19 cellular contexts compared by ENCODE assay signal in the genomic region with DNA sequence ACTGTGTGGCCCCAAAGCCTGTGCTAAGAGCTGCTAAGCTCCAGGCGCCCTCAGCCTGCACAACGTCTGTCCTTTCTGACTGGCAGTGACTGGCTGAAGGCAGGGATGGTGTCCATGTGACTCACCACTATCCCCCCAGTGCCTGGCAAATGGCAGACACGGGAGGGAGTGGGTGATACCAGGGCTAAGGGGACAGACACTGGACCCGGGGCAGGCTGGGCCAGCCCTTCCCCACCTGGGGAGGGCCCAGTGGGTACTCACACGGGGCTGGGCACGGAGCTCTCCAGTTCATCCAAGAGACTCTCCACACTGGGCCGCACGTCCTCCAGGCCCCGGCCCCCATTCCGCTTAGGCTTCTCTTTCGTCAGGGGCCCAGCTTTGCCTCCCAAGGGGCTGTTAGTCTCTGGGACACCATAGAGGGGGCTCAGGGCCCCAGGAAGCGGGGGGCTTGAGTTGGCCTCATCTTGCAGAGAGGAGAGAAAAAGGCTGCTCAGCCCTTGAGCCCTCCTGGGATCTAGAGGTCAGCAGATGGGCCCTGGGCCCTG. TPM values are rescaled to one million over a fixed set of nuclear protein-coding genes. Genes with fewer than 3 reads are reported as not detected.
DNase-seq lines count a peak whose midpoint lies in the region; ATAC-seq and TF ChIP-seq lines count a peak whose summit lies in the region.
"Had no signal": no experiment of that assay in that cellular context is flagged by ENCODE, and none has a peak within 500 bp of the region (broad histone marks: within the 10 kb centered on the region; RNA-seq: fewer than 3 reads in every experiment).

No MANE protein-coding gene starts in this region.

- no peak overlapping the region for H3K4me3 Mint-ChIP-seq in activated naive CD4-positive, alpha-beta T cell treated with anti-CD3 and anti-CD28 coated beads for 36 hours
- H3K4me3 Mint-ChIP-seq in activated naive CD4-positive, alpha-beta T cell treated with anti-CD3 and anti-CD28 coated beads, Interleukin-2, amount 10 ng/mL, durations not matched to agents 7 days and 5 days, result no peak overlapping the region
- peak overlapping the region; percentile 77 for H3K4me3 Mint-ChIP-seq in T-helper 17 cell
- H3K4me3 Mint-ChIP-seq: B cell had no signal

- no peak for DNase-seq in activated naive CD4-positive, alpha-beta T cell treated with anti-CD3 and anti-CD28 coated beads for 36 hours
- DNase-seq in activated naive CD4-positive, alpha-beta T cell treated with anti-CD3 and anti-CD28 coated beads, Interleukin-2, amount 10 ng/mL, durations not matched to agents 7 days and 5 days, result no peak
- no peak for DNase-seq in T-helper 17 cell
- no peak for DNase-seq in mesenchymal stem cell
- no peak for DNase-seq in tibial nerve (ENCODE audit: low spot score in 2 of 2)
- no peak for DNase-seq in ascending aorta (ENCODE audit: low spot score in 2 of 2)
- no peak for DNase-seq in NCI-H146 treated with DMSO at 0.1 percent for 48 hours (lab: John Stamatoyannopoulos, UW; ENCODE audit: unreplicated experiment)
- DNase-seq: 8988T; DMS 273 treated with DMSO at 0.1 percent for 48 hours; DND-41; GM23248; NCI-H1105; NCI-H1694; NCI-H748 treated with DMSO at 0.1 percent for 48 hours; NK-92 treated with Interleukin-12 subunit alpha and Interleukin-12 subunit beta, amount 100 ng/mL, for 24 hours; SHP77 treated with DMSO at 0.1 percent for 48 hours had no signal

- no peak overlapping the region for H2BK15ac ChIP-seq in mesenchymal stem cell (ENCODE audit: low read depth, poor library complexity, severe bottlenecking)

- H3K4me2 ChIP-seq in mesenchymal stem cell (ENCODE audit: low read length, poor library complexity, severe bottlenecking), result no peak overlapping the region

- 92% methylated on average over 12 of the region's 12 CpGs for WGBS in mesenchymal stem cell
- 80 to 83% methylated on average over 12 of the region's 12 CpGs for WGBS in tibial nerve, 2 donors

- peak overlapping the region; percentile 13 for H3K27ac Mint-ChIP-seq in activated naive CD4-positive, alpha-beta T cell treated with anti-CD3 and anti-CD28 coated beads for 36 hours
- no peak overlapping the region for H3K27ac Mint-ChIP-seq in activated naive CD4-positive, alpha-beta T cell treated with anti-CD3 and anti-CD28 coated beads, Interleukin-2, amount 10 ng/mL, durations not matched to agents 7 days and 5 days
- H3K27ac Mint-ChIP-seq in T-helper 17 cell, result peak overlapping the region; percentile 81
- H3K27ac Mint-ChIP-seq: B cell had no signal

- no peak overlapping the region for H3K4ac ChIP-seq in mesenchymal stem cell (ENCODE audit: low read depth in 1 of 2, low read length in 2 of 2)

- TF ChIP-seq EP300 in tibial nerve (IDR thresholded peaks at IDR 0.05), result no peak

- H3K36me3 ChIP-seq in mesenchymal stem cell (ENCODE audit: control insufficient read depth in 1 of 2, insufficient read depth in 2 of 2, low read depth in 1 of 2, low read length in 2 of 2) (peaks cover 81 to 82% of the 10 kb centered on the region in 2 experiments), tibial nerve (peaks cover 8 to 77% (median 25%) of the 10 kb centered on the region in 3 donors), ascending aorta (peaks cover 71 to 81% of the 10 kb centered on the region in 2 donors)

- no peak overlapping the region for H2AK5ac ChIP-seq in mesenchymal stem cell (ENCODE audit: low read length, severe bottlenecking)

- H3K27ac ChIP-seq in mesenchymal stem cell (ENCODE audit: low read length, poor library complexity, severe bottlenecking) (no peak overlapping the region), tibial nerve (peak overlapping the region in 3 of 4 donors; percentile 4 to 84 (median 68)), ascending aorta (no peak overlapping the region)
- H3K27ac ChIP-seq: GM23248 had no signal

- H3K4me3 ChIP-seq in mesenchymal stem cell (ENCODE audit: insufficient read depth in 1 of 2, low read depth in 1 of 2, low read length in 2 of 2) (no peak overlapping the region), tibial nerve (no peak overlapping the region), ascending aorta (no peak overlapping the region)
- H3K4me3 ChIP-seq: GM23248 had no signal

- H3K4me1 ChIP-seq in mesenchymal stem cell (ENCODE audit: control insufficient read depth, insufficient read depth, low read depth, low read length) (peaks cover 38% of the 10 kb centered on the region), tibial nerve (peaks cover 0 to 77% (median 26%) of the 10 kb centered on the region in 4 donors), ascending aorta (peaks cover 12 to 16% of the 10 kb centered on the region in 2 donors)

- TF ChIP-seq POLR2A in tibial nerve (IDR thresholded peaks at IDR 0.05), result no peak

- no peak overlapping the region for H3K18ac ChIP-seq in mesenchymal stem cell (ENCODE audit: low read depth in 1 of 2, low read length in 2 of 2)

- ATAC-seq in T-helper 17 cell, result no peak
- ATAC-seq in GM21367 (IDR thresholded peaks at IDR 0.05; ENCODE audit: unreplicated experiment), result no peak
- ATAC-seq: HCT116 had no signal

- H3K14ac ChIP-seq in mesenchymal stem cell (ENCODE audit: low read length in 2 of 2), result no peak overlapping the region

- CTCF ChIA-PET in activated naive CD4-positive, alpha-beta T cell treated with anti-CD3 and anti-CD28 coated beads for 36 hours (lab: Charles Lee), result no interaction called here
- CTCF ChIA-PET in activated naive CD4-positive, alpha-beta T cell treated with anti-CD3 and anti-CD28 coated beads, Interleukin-2, amount 10 ng/mL, durations not matched to agents 7 days and 5 days (lab: Charles Lee), result interaction anchor here (0.5 to 14.9 kb wide), 3 partner anchors 13 to 39 kb away, joined by 4 to 773 read pairs (median 8); partner anchors contain the start of genes PXN and RPLP0

- H3K27me3 Mint-ChIP-seq in activated naive CD4-positive, alpha-beta T cell treated with anti-CD3 and anti-CD28 coated beads for 36 hours (ENCODE audit: low read depth), result no peaks in the 10 kb centered on the region
- no peaks in the 10 kb centered on the region for H3K27me3 Mint-ChIP-seq in activated naive CD4-positive, alpha-beta T cell treated with anti-CD3 and anti-CD28 coated beads, Interleukin-2, amount 10 ng/mL, durations not matched to agents 7 days and 5 days
- H3K27me3 Mint-ChIP-seq in T-helper 17 cell, result no peaks in the 10 kb centered on the region

- peaks cover 20% of the 10 kb centered on the region for H3K36me3 Mint-ChIP-seq in activated naive CD4-positive, alpha-beta T cell treated with anti-CD3 and anti-CD28 coated beads for 36 hours (ENCODE audit: low read depth)
- peaks cover 55% of the 10 kb centered on the region for H3K36me3 Mint-ChIP-seq in activated naive CD4-positive, alpha-beta T cell treated with anti-CD3 and anti-CD28 coated beads, Interleukin-2, amount 10 ng/mL, durations not matched to agents 7 days and 5 days
- peaks cover 7% of the 10 kb centered on the region for H3K36me3 Mint-ChIP-seq in T-helper 17 cell (ENCODE audit: low read depth)

- no peak overlapping the region for H3K23ac ChIP-seq in mesenchymal stem cell (ENCODE audit: low read length in 2 of 2)

- no peak overlapping the region for H2BK120ac ChIP-seq in mesenchymal stem cell (ENCODE audit: low read depth, low read length)

- no peak overlapping the region for H4K91ac ChIP-seq in mesenchymal stem cell (ENCODE audit: low read length)

- H2AFZ ChIP-seq in mesenchymal stem cell (ENCODE audit: low read depth, low read length), result no peak overlapping the region
- H2AFZ ChIP-seq: GM23248 had no signal

- no peaks in the 10 kb centered on the region for H3K9me3 Mint-ChIP-seq in activated naive CD4-positive, alpha-beta T cell treated with anti-CD3 and anti-CD28 coated beads for 36 hours
- H3K9me3 Mint-ChIP-seq in activated naive CD4-positive, alpha-beta T cell treated with anti-CD3 and anti-CD28 coated beads, Interleukin-2, amount 10 ng/mL, durations not matched to agents 7 days and 5 days, result no peaks in the 10 kb centered on the region

- H4K8ac ChIP-seq in mesenchymal stem cell (ENCODE audit: low read length), result peak overlapping the region; percentile 19

- H3K27me3 ChIP-seq in mesenchymal stem cell (ENCODE audit: control insufficient read depth in 1 of 2, insufficient read depth in 1 of 2, low read length in 2 of 2) (no peaks in the 10 kb centered on the region), tibial nerve (no peaks in the 10 kb centered on the region), ascending aorta (no peaks in the 10 kb centered on the region)

- H3K79me1 ChIP-seq in mesenchymal stem cell (replicated peaks; ENCODE audit: low read length, poor library complexity, severe bottlenecking), result peaks cover 40% of the 10 kb centered on the region

- H2BK12ac ChIP-seq in mesenchymal stem cell (ENCODE audit: low read length in 2 of 2), result no peak overlapping the region

- no peak overlapping the region for H3K9ac ChIP-seq in mesenchymal stem cell (ENCODE audit: low read length)
- H3K9ac ChIP-seq: GM23248 had no signal

- peaks cover 28% of the 10 kb centered on the region for H3K4me1 Mint-ChIP-seq in activated naive CD4-positive, alpha-beta T cell treated with anti-CD3 and anti-CD28 coated beads for 36 hours (ENCODE audit: low read depth)
- peaks cover 25% of the 10 kb centered on the region for H3K4me1 Mint-ChIP-seq in activated naive CD4-positive, alpha-beta T cell treated with anti-CD3 and anti-CD28 coated beads, Interleukin-2, amount 10 ng/mL, durations not matched to agents 7 days and 5 days
- H3K4me1 Mint-ChIP-seq in T-helper 17 cell, result peaks cover 15% of the 10 kb centered on the region

- H3K9me3 ChIP-seq in T-helper 17 cell (ENCODE audit: control insufficient read depth, low read length, poor library complexity, severe bottlenecking) (no peaks in the 10 kb centered on the region), mesenchymal stem cell (ENCODE audit: control insufficient read depth, low read length) (no peaks in the 10 kb centered on the region), tibial nerve (no peaks in the 10 kb centered on the region), ascending aorta (no peaks in the 10 kb centered on the region)

- TF ChIP-seq CTCF in tibial nerve (IDR thresholded peaks at IDR 0.05) (no peak), ascending aorta (IDR thresholded peaks at IDR 0.05) (no peak)

- H2BK5ac ChIP-seq in mesenchymal stem cell (ENCODE audit: low read depth, low read length, poor library complexity, severe bottlenecking), result no peak overlapping the region

- intact Hi-C loops in activated naive CD4-positive, alpha-beta T cell treated with anti-CD3 and anti-CD28 coated beads for 36 hours (cut with micrococcal nuclease), result loop anchor here (10.0 kb wide), 1 partner anchor 212 kb away; the partner anchor contains the start of gene COX6A1
- intact Hi-C loops in ascending aorta (cut with DNase I), result no loop called here

RNA-seq across cellular contexts. Expression of gene RPLP0, which starts 21.4 kb away (rescaled TPM):
- 1,000 to 10,000 TPM; 5,065 to 5,278 TPM for total RNA-seq in activated naive CD4-positive, alpha-beta T cell treated with anti-CD3 and anti-CD28 coated beads for 36 hours
- total RNA-seq in T-helper 17 cell (1,000 to 10,000 TPM; 2,187 to 2,381 TPM), tibial nerve (1,000 to 10,000 TPM; 1,234 to 2,921 (median 1,418) TPM), ascending aorta (2,244 TPM)
- 3,349 TPM for polyA plus RNA-seq in mesenchymal stem cell (2013, experiment 1 of 2)
- polyA plus RNA-seq in mesenchymal stem cell (2013, experiment 2 of 2), result 3,313 TPM

RNA-seq across cellular contexts. Expression of gene GCN1, which starts 27.8 kb away (rescaled TPM):
- total RNA-seq in activated naive CD4-positive, alpha-beta T cell treated with anti-CD3 and anti-CD28 coated beads for 36 hours, result 100 to 1,000 TPM; 122 to 128 TPM
- total RNA-seq in T-helper 17 cell (100 to 1,000 TPM; 150 to 163 TPM), tibial nerve (100 to 1,000 TPM in 2 of 4 donors, 10 to 100 TPM in 2; 44.6 to 138 (median 106) TPM), ascending aorta (49.0 TPM)
- polyA plus RNA-seq in mesenchymal stem cell (2013, experiment 1 of 2), result 19.7 TPM
- 17.3 TPM for polyA plus RNA-seq in mesenchymal stem cell (2013, experiment 2 of 2)

RNA-seq across cellular contexts. Expression of gene PXN, which starts 43.2 kb away (rescaled TPM):
- 100 to 1,000 TPM; 109 to 112 TPM for total RNA-seq in activated naive CD4-positive, alpha-beta T cell treated with anti-CD3 and anti-CD28 coated beads for 36 hours
- 100 to 1,000 TPM; 155 to 190 TPM for total RNA-seq in T-helper 17 cell
- 90.4 TPM for polyA plus RNA-seq in mesenchymal stem cell (2013, experiment 1 of 2)
- polyA plus RNA-seq in mesenchymal stem cell (2013, experiment 2 of 2), result 88.1 TPM
- 100 to 1,000 TPM; 217 to 428 (median 330) TPM for total RNA-seq in tibial nerve
- total RNA-seq in ascending aorta, result 282 TPM

Comparison
In these comparisons a context has a peak if more than half of its experiments do, and no peak if none do; other contexts are left out.
1. H3K27ac ChIP-seq: peak in tibial nerve (3 of 4); none in mesenchymal stem cell (single experiment) and ascending aorta (0 of 2).